1 cellular context compared by ENCODE assay signal in the genomic region with DNA sequence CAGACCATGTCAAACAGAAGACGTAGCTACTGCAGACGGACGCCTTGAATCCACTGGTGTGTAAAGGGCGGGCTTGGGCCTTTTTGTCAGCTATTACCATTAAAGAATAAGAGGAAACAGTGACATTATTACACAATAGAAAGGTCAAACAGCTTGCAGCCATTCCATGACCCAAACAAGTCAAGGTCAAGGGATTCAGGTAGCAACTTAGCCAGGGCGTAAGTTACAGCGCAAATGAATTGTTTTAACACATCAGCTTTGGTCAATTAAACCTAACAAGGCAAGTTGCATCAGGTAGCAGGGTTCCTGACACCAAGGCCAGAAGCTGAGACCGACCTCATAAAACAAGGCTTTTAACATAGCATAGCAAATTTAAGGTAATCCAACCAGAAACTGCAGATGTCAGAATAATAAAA.
TF ChIP-seq lines count a peak whose summit lies in the region.

No MANE protein-coding gene starts in this region.

TF ChIP-seq in endothelial cell of umbilical vein, 7 proteins besides CTCF, POLR2A, EP300 and RAD21:
- TF ChIP-seq FOS (IDR thresholded peaks at IDR 0.05; ENCODE audit: borderline replicate concordance, insufficient read depth, low read length) (no peak), MAX (IDR thresholded peaks at IDR 0.05; ENCODE audit: insufficient read depth, insufficient read length) (no peak), MYC (IDR thresholded peaks at IDR 0.05; ENCODE audit: low read depth, low read length) (no peak), EZH2 (IDR thresholded peaks at IDR 0.05; ENCODE audit: borderline replicate concordance, low read depth, low read length, severe bottlenecking) (no peak), POLR2AphosphoS5 (IDR thresholded peaks at IDR 0.05; ENCODE audit: insufficient read depth, low read depth, low read length) (no peak), JUN (IDR thresholded peaks at IDR 0.05; ENCODE audit: borderline replicate concordance, insufficient read depth, insufficient read length, low read depth) (no peak), GATA2 (IDR thresholded peaks at IDR 0.05; ENCODE audit: insufficient read depth, insufficient read length, low read depth, low read length) (no peak)
